ENCODE assay signal across 1 cellular context in genomic region chrX:153792368-153792767, GRCh38.
TF ChIP-seq lines count a peak whose summit lies in the region.

No MANE protein-coding gene starts in this region.

TF ChIP-seq in HepG2, 621 proteins besides CTCF, POLR2A, EP300 and RAD21:
- TF ChIP-seq ZFX (CRISPR knock-in tag; IDR thresholded peaks at IDR 0.05; ENCODE audit: low read depth) (no peak), ZKSCAN1 (IDR thresholded peaks at IDR 0.05; ENCODE audit: low read length) (no peak), PAXIP1 (CRISPR knock-in tag; conservative IDR thresholded peaks at IDR 0.05) (no peak), NAIF1 (CRISPR knock-in tag; IDR thresholded peaks at IDR 0.05; ENCODE audit: borderline replicate concordance) (no peak), ZMAT3 (CRISPR knock-in tag; conservative IDR thresholded peaks at IDR 0.05) (no peak), ZNF343 (CRISPR knock-in tag; IDR thresholded peaks at IDR 0.05) (no peak), HMG20A (CRISPR knock-in tag; IDR thresholded peaks at IDR 0.05; ENCODE audit: borderline replicate concordance) (no peak), NFE2 (CRISPR knock-in tag; IDR thresholded peaks at IDR 0.05) (no peak)
